In the genomic region with DNA sequence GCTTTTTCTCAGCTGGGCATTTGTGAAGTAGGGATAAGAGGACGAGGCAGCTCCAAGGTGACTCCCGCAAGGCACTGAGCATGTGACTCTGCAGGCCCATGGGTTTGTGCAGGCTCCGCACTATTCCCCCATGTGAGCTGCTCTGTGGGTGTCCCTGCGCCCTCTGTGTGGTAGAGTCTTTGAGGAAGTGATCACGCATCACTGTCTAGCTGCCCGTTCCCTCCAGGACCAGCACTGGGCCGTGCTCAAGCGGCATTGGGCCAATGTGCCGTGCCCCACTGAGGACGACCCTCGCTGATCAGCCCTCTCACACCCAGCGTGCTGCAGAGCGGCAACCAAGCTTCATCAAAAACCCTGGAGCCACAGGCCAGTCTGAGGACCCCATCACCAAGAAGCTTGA, we compare ENCODE assay signal across 26 cellular contexts. TPM values are rescaled to one million over a fixed set of nuclear protein-coding genes. Genes with fewer than 3 reads are reported as not detected.
DNase-seq lines count a peak whose midpoint lies in the region; ATAC-seq and TF ChIP-seq lines count a peak whose summit lies in the region.
"Had no signal": no experiment of that assay in that cellular context is flagged by ENCODE, and none has a peak within 500 bp of the region (broad histone marks: within the 10 kb centered on the region; RNA-seq: fewer than 3 reads in every experiment).

No MANE protein-coding gene starts in this region.

- TF ChIP-seq CTCF in heart right ventricle (IDR thresholded peaks at IDR 0.05), result no peak
- TF ChIP-seq CTCF in coronary artery (IDR thresholded peaks at IDR 0.05), result no peak
- TF ChIP-seq CTCF in thyroid gland (IDR thresholded peaks at IDR 0.05), result no peak
- TF ChIP-seq CTCF in osteocyte (IDR thresholded peaks at IDR 0.05), result no peak

- no peak overlapping the region for H3K27ac Mint-ChIP-seq in osteocyte (ENCODE audit: unreplicated experiment)
- H3K27ac Mint-ChIP-seq: activated CD4-positive, alpha-beta T cell treated with anti-CD3 and anti-CD28 coated beads, Interleukin-2, amount 10 ng/mL, durations not matched to agents 7 days and 5 days; activated CD8-positive, alpha-beta memory T cell treated with anti-CD3 and anti-CD28 coated beads, Interleukin-2, amount 10 ng/mL, durations not matched to agents 7 days and 5 days; activated T-cell treated with anti-CD3 and anti-CD28 coated beads, Interleukin-2, amount 50 U/mL, for 72 hours; CD8-positive, alpha-beta T cell; nephron progenitor cell; stimulated activated naive CD8-positive, alpha-beta T cell treated with anti-CD3 and anti-CD28 coated beads, Interleukin-15, Interleukin-2, amounts not matched to agents 100 ng/mL and 50 ng/mL, for 24 hours; WTC11 had no signal

- 67 to 77% methylated on average over 13 of the region's 13 CpGs for WGBS in heart right ventricle, 2 donors
- WGBS in right cardiac atrium, result 74% methylated on average over 13 of the region's 13 CpGs
- WGBS in thyroid gland, 2 donors, result 80 to 91% methylated on average over 6 to 13 of the region's 13 CpGs

- H3K36me3 ChIP-seq in heart right ventricle (no peaks in the 10 kb centered on the region), muscle layer of duodenum (ENCODE audit: control insufficient read depth in 1 of 2, insufficient read depth in 2 of 2, low read length in 2 of 2) (no peaks in the 10 kb centered on the region), thyroid gland (no peaks in the 10 kb centered on the region)
- H3K36me3 ChIP-seq: brain microvascular endothelial cell, lower lobe of right lung had no signal

- H3K4me1 Mint-ChIP-seq in osteocyte (ENCODE audit: unreplicated experiment), result peaks cover 4% of the 10 kb centered on the region
- H3K4me1 Mint-ChIP-seq: activated CD4-positive, alpha-beta T cell treated with anti-CD3 and anti-CD28 coated beads, Interleukin-2, amount 10 ng/mL, durations not matched to agents 7 days and 5 days; activated CD8-positive, alpha-beta memory T cell treated with anti-CD3 and anti-CD28 coated beads, Interleukin-2, amount 10 ng/mL, durations not matched to agents 7 days and 5 days had no signal

- no peaks in the 10 kb centered on the region for H3K36me3 Mint-ChIP-seq in osteocyte (ENCODE audit: unreplicated experiment)
- H3K36me3 Mint-ChIP-seq: activated CD8-positive, alpha-beta memory T cell treated with anti-CD3 and anti-CD28 coated beads, Interleukin-2, amount 10 ng/mL, durations not matched to agents 7 days and 5 days; WTC11 had no signal

- peaks cover 19% of the 10 kb centered on the region for H3K27me3 Mint-ChIP-seq in osteocyte (ENCODE audit: unreplicated experiment)
- H3K27me3 Mint-ChIP-seq: activated CD4-positive, alpha-beta T cell treated with anti-CD3 and anti-CD28 coated beads, Interleukin-2, amount 10 ng/mL, durations not matched to agents 7 days and 5 days; activated CD8-positive, alpha-beta memory T cell treated with anti-CD3 and anti-CD28 coated beads, Interleukin-2, amount 10 ng/mL, durations not matched to agents 7 days and 5 days; stimulated activated naive CD8-positive, alpha-beta T cell treated with anti-CD3 and anti-CD28 coated beads, Interleukin-15, Interleukin-2, amounts not matched to agents 100 ng/mL and 50 ng/mL, for 24 hours had no signal

- no peak for TF ChIP-seq POLR2A in thyroid gland (IDR thresholded peaks at IDR 0.05)

- no peaks in the 10 kb centered on the region for H3K9me3 Mint-ChIP-seq in osteocyte (ENCODE audit: unreplicated experiment)
- H3K9me3 Mint-ChIP-seq: activated CD4-positive, alpha-beta T cell treated with anti-CD3 and anti-CD28 coated beads, Interleukin-2, amount 10 ng/mL, durations not matched to agents 7 days and 5 days; activated T-cell treated with anti-CD3 and anti-CD28 coated beads, Interleukin-2, amount 50 U/mL, for 72 hours; CD8-positive, alpha-beta T cell; nephron progenitor cell; stimulated activated naive CD8-positive, alpha-beta T cell treated with anti-CD3 and anti-CD28 coated beads, Interleukin-15, Interleukin-2, amounts not matched to agents 100 ng/mL and 50 ng/mL, for 24 hours; WTC11 had no signal

- H3K9me3 ChIP-seq in heart right ventricle (no peaks in the 10 kb centered on the region), right cardiac atrium (ENCODE audit: control insufficient read depth, low read length) (no peaks in the 10 kb centered on the region), muscle layer of duodenum (ENCODE audit: control insufficient read depth in 1 of 2, low read length in 2 of 2) (no peaks in the 10 kb centered on the region), thyroid gland (no peaks in the 10 kb centered on the region)
- H3K9me3 ChIP-seq: A549, lower lobe of right lung had no signal

- intact Hi-C loops in heart right ventricle (cut with DNase I) (no loop called here), right cardiac atrium (cut with DNase I) (no loop called here), thyroid gland (cut with DNase I) (loop anchor here (5.0 kb wide), 1 partner anchor 82 kb away; no protein-coding TSS in a partner anchor)

- H3K4me1 ChIP-seq in heart right ventricle (peaks cover 3 to 52% (median 29%) of the 10 kb centered on the region in 9 donors), right cardiac atrium (ENCODE audit: control insufficient read depth, insufficient read depth, low read length) (peaks cover 6% of the 10 kb centered on the region), muscle layer of duodenum (ENCODE audit: control insufficient read depth in 1 of 2, insufficient read depth in 2 of 2, low read length in 2 of 2) (peaks cover 3 to 16% of the 10 kb centered on the region in 2 donors), thyroid gland (peaks cover 25 to 34% of the 10 kb centered on the region in 2 donors)

- no peak overlapping the region for H3K4me3 Mint-ChIP-seq in osteocyte (ENCODE audit: unreplicated experiment)
- H3K4me3 Mint-ChIP-seq: activated CD4-positive, alpha-beta T cell treated with anti-CD3 and anti-CD28 coated beads, Interleukin-2, amount 10 ng/mL, durations not matched to agents 7 days and 5 days; activated CD8-positive, alpha-beta memory T cell treated with anti-CD3 and anti-CD28 coated beads, Interleukin-2, amount 10 ng/mL, durations not matched to agents 7 days and 5 days; activated T-cell treated with anti-CD3 and anti-CD28 coated beads, Interleukin-2, amount 50 U/mL, for 72 hours; CD8-positive, alpha-beta T cell; nephron progenitor cell; stimulated activated naive CD8-positive, alpha-beta T cell treated with anti-CD3 and anti-CD28 coated beads, Interleukin-15, Interleukin-2, amounts not matched to agents 100 ng/mL and 50 ng/mL, for 24 hours; WTC11 had no signal

- H3K27me3 ChIP-seq in heart right ventricle, result no peaks in the 10 kb centered on the region
- no peaks in the 10 kb centered on the region for H3K27me3 ChIP-seq in right cardiac atrium (ENCODE audit: control insufficient read depth, insufficient read depth)
- H3K27me3 ChIP-seq in muscle layer of duodenum (ENCODE audit: low read depth, low read length), result no peaks in the 10 kb centered on the region
- H3K27me3 ChIP-seq in thyroid gland, result no peaks in the 10 kb centered on the region

- H3K4me3 ChIP-seq in heart right ventricle (no peak overlapping the region), right cardiac atrium (ENCODE audit: low read length) (no peak overlapping the region), coronary artery (peak overlapping the region; percentile 38), muscle layer of duodenum (ENCODE audit: low read depth in 1 of 2, low read length in 2 of 2) (peak overlapping the region; percentile 8 to 39), thyroid gland (replicated peaks in 1 of 3) (no peak overlapping the region)
- H3K4me3 ChIP-seq: A549 had no signal

- DNase-seq in heart right ventricle (no peak), right cardiac atrium (no peak), coronary artery (ENCODE audit: low spot score) (no peak), thyroid gland (no peak), osteocyte (ENCODE audit: extremely low spot score, unreplicated experiment) (no peak)
- DNase-seq: activated CD4-positive, alpha-beta T cell treated with anti-CD3 and anti-CD28 coated beads, Interleukin-2, amount 10 ng/mL, durations not matched to agents 7 days and 5 days; activated CD8-positive, alpha-beta memory T cell treated with anti-CD3 and anti-CD28 coated beads, Interleukin-2, amount 10 ng/mL, durations not matched to agents 7 days and 5 days; activated naive CD4-positive, alpha-beta T cell treated with Interleukin-2 at 50 U/mL for 16 hours; activated T-cell treated with anti-CD3 and anti-CD28 coated beads, Interleukin-2, amount 50 U/mL, for 72 hours; brain microvascular endothelial cell; CD8-positive, alpha-beta T cell; lower lobe of right lung; NCI-H146; NCI-H2171 treated with DMSO at 0.1 percent for 48 hours; NCI-H524 treated with DMSO at 0.1 percent for 48 hours; nephron progenitor cell; SHP77 treated with DMSO at 0.1 percent for 48 hours; SW 1271; T1000; trophoblast cell had no signal

- H3K27ac ChIP-seq in heart right ventricle, result peak overlapping the region in 7 of 10 donors; percentile 70 to 91 (median 88)
- no peak overlapping the region for H3K27ac ChIP-seq in right cardiac atrium (ENCODE audit: low read length)
- peak overlapping the region in 1 of 2 donors; percentile 70 for H3K27ac ChIP-seq in coronary artery
- no peak overlapping the region for H3K27ac ChIP-seq in muscle layer of duodenum (ENCODE audit: low read length)
- H3K27ac ChIP-seq in thyroid gland, result peak overlapping the region in 2 of 3 donors; percentile 80 to 86
- H3K27ac ChIP-seq: A549, brain microvascular endothelial cell had no signal

- ATAC-seq in heart right ventricle (peak in 3 of 8 donors; percentile 13 to 29 (median 13)), right cardiac atrium (no peak), GM18873 (IDR thresholded peaks at IDR 0.05; ENCODE audit: low FRiP score, unreplicated experiment) (no peak), GM18861 (IDR thresholded peaks at IDR 0.05; ENCODE audit: unreplicated experiment) (no peak)
- ATAC-seq: activated CD8-positive, alpha-beta memory T cell treated with anti-CD3 and anti-CD28 coated beads, Interleukin-2, amount 10 ng/mL, durations not matched to agents 7 days and 5 days; activated T-cell treated with anti-CD3 and anti-CD28 coated beads, Interleukin-2, amount 50 U/mL, for 72 hours; CD8-positive, alpha-beta T cell; WTC11 had no signal

RNA-seq across cellular contexts. Expression of a gene that starts 7.5 kb away (rescaled TPM):
- total RNA-seq in heart right ventricle, result 100 to 1,000 TPM; 101 to 156 (median 121) TPM
- polyA plus RNA-seq in heart right ventricle, result 10 to 100 TPM; 52.4 to 68.0 TPM
- total RNA-seq in right cardiac atrium, result 100 to 1,000 TPM; 167 to 298 (median 211) TPM
- 162 TPM for polyA plus RNA-seq in right cardiac atrium
- total RNA-seq in thyroid gland, result 10 to 100 TPM; 19.5 to 30.8 (median 27.6) TPM
- 13.5 and 14.4 TPM in 2 replicates for total RNA-seq in osteocyte

Comparison
In these comparisons a context has a peak if more than half of its experiments do, and no peak if none do; other contexts are left out.
1. H3K27ac ChIP-seq: peak in heart right ventricle (7 of 10) and thyroid gland (2 of 3); none in right cardiac atrium (single experiment) and muscle layer of duodenum (single experiment).
2. H3K4me3 ChIP-seq: peak in coronary artery (single experiment) and muscle layer of duodenum (2 of 2); none in heart right ventricle (0 of 10), right cardiac atrium (single experiment) and thyroid gland (0 of 3).